ENCODE assay signal across 15 cellular contexts in the genomic region with DNA sequence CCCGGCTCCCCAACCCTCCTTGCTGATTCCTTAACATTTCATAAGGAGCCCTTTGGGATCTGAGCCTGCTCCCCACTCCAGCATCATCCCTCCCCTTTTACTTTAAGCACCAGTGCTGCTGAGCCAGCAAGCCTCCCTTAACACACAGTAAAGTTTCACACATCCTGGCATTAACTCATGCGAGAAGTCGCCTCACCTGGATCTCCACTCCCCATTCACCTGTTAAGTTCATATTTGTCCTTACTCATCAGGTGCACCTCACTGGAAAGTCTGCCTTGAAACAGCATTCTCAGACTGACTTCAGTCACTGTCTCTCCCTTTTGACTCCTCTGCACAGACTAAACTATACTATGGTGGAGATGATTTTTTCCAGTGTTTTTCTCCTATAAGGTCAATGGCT. TPM values are rescaled to one million over a fixed set of nuclear protein-coding genes. Genes with fewer than 3 reads are reported as not detected.
DNase-seq lines count a peak whose midpoint lies in the region; ATAC-seq and TF ChIP-seq lines count a peak whose summit lies in the region.
"Had no signal": no experiment of that assay in that cellular context is flagged by ENCODE, and none has a peak within 500 bp of the region (broad histone marks: within the 10 kb centered on the region; RNA-seq: fewer than 3 reads in every experiment).

No MANE protein-coding gene starts in this region.

- H3K27me3 ChIP-seq in osteoblast (ENCODE audit: insufficient read depth, low read length), result no peaks in the 10 kb centered on the region
- H3K27me3 ChIP-seq: BE2C had no signal

- no peak overlapping the region for H3K27ac ChIP-seq in osteoblast (ENCODE audit: low read depth, low read length)
- H3K27ac ChIP-seq: C4-2B, HL-60 had no signal

- H3K4me3 Mint-ChIP-seq in activated T-cell treated with anti-CD3 and anti-CD28 coated beads, Interleukin-2, amount 50 U/mL, for 72 hours, result no peak overlapping the region
- no peak overlapping the region for H3K4me3 Mint-ChIP-seq in activated T-helper 17 cell treated with anti-CD3 and anti-CD28 coated beads, Interleukin-2, amount 50 U/mL, for 72 hours
- H3K4me3 Mint-ChIP-seq in natural killer cell, result no peak overlapping the region
- H3K4me3 Mint-ChIP-seq in stimulated activated effector memory CD8-positive, alpha-beta T cell treated with anti-CD3 and anti-CD28 coated beads, Interleukin-12 subunit alpha, Interleukin-12 subunit beta, amount 100 ng/mL, for 72 hours, result no peak overlapping the region
- H3K4me3 Mint-ChIP-seq: CD8-positive, alpha-beta T cell; GM23338 had no signal

- peaks cover 29% of the 10 kb centered on the region for H3K4me1 Mint-ChIP-seq in activated T-cell treated with anti-CD3 and anti-CD28 coated beads, Interleukin-2, amount 50 U/mL, for 72 hours (ENCODE audit: low read depth)
- peaks cover 32% of the 10 kb centered on the region for H3K4me1 Mint-ChIP-seq in activated T-helper 17 cell treated with anti-CD3 and anti-CD28 coated beads, Interleukin-2, amount 50 U/mL, for 72 hours
- peaks cover 19 to 22% of the 10 kb centered on the region in 2 donors for H3K4me1 Mint-ChIP-seq in natural killer cell
- peaks cover 36% of the 10 kb centered on the region for H3K4me1 Mint-ChIP-seq in stimulated activated effector memory CD8-positive, alpha-beta T cell treated with anti-CD3 and anti-CD28 coated beads, Interleukin-12 subunit alpha, Interleukin-12 subunit beta, amount 100 ng/mL, for 72 hours

- no peak for DNase-seq in activated T-cell treated with anti-CD3 and anti-CD28 coated beads, Interleukin-2, amount 50 U/mL, for 72 hours
- no peak for DNase-seq in activated T-cell treated with anti-CD3 and anti-CD28 coated beads, Interleukin-2, amount 50 U/mL, for 48 hours
- no peak for DNase-seq in natural killer cell
- DNase-seq in stimulated activated effector memory CD8-positive, alpha-beta T cell treated with anti-CD3 and anti-CD28 coated beads, Interleukin-12 subunit alpha, Interleukin-12 subunit beta, amount 100 ng/mL, for 72 hours (ENCODE audit: low spot score in 2 of 2), result peak in 1 of 2 donors; percentile 28
- no peak for DNase-seq in AG08395 (ENCODE audit: low spot score)
- no peak for DNase-seq in NCI-H1417 (lab: John Stamatoyannopoulos, UW)
- no peak for DNase-seq in osteoblast (ENCODE audit: insufficient read length, low spot score, missing footprints)
- DNase-seq: BE2C; Caco-2; CD8-positive, alpha-beta T cell; H7 had no signal

- H3K9me3 Mint-ChIP-seq in activated T-cell treated with anti-CD3 and anti-CD28 coated beads, Interleukin-2, amount 50 U/mL, for 72 hours, result peaks cover 0 to 5% of the 10 kb centered on the region in 2 donors
- peaks cover 5% of the 10 kb centered on the region for H3K9me3 Mint-ChIP-seq in activated T-helper 17 cell treated with anti-CD3 and anti-CD28 coated beads, Interleukin-2, amount 50 U/mL, for 72 hours
- no peaks in the 10 kb centered on the region for H3K9me3 Mint-ChIP-seq in natural killer cell
- H3K9me3 Mint-ChIP-seq in stimulated activated effector memory CD8-positive, alpha-beta T cell treated with anti-CD3 and anti-CD28 coated beads, Interleukin-12 subunit alpha, Interleukin-12 subunit beta, amount 100 ng/mL, for 72 hours, result no peaks in the 10 kb centered on the region
- H3K9me3 Mint-ChIP-seq: CD8-positive, alpha-beta T cell; GM23338 had no signal

- H3K9me3 ChIP-seq in osteoblast (ENCODE audit: low read depth, low read length), result no peaks in the 10 kb centered on the region
- H3K9me3 ChIP-seq: BE2C, Caco-2 had no signal

- H2AFZ ChIP-seq in osteoblast (ENCODE audit: low read length), result no peak overlapping the region
- H2AFZ ChIP-seq: GM23338 had no signal

- H3K79me2 ChIP-seq in osteoblast (ENCODE audit: insufficient read depth, low read length), result no peaks in the 10 kb centered on the region

- no peak overlapping the region for H3K4me3 ChIP-seq in osteoblast (ENCODE audit: insufficient read depth, low read length)
- H3K4me3 ChIP-seq: GM23338 had no signal

- peak overlapping the region; percentile 3 for H3K27ac Mint-ChIP-seq in activated T-cell treated with anti-CD3 and anti-CD28 coated beads, Interleukin-2, amount 50 U/mL, for 72 hours
- peak overlapping the region; percentile 1 for H3K27ac Mint-ChIP-seq in activated T-helper 17 cell treated with anti-CD3 and anti-CD28 coated beads, Interleukin-2, amount 50 U/mL, for 72 hours
- H3K27ac Mint-ChIP-seq in natural killer cell, result peak overlapping the region; percentile 5 to 71
- H3K27ac Mint-ChIP-seq in stimulated activated effector memory CD8-positive, alpha-beta T cell treated with anti-CD3 and anti-CD28 coated beads, Interleukin-12 subunit alpha, Interleukin-12 subunit beta, amount 100 ng/mL, for 72 hours, result peak overlapping the region; percentile 58
- H3K27ac Mint-ChIP-seq: CD8-positive, alpha-beta T cell; GM23338 had no signal

- ATAC-seq in activated T-cell treated with anti-CD3 and anti-CD28 coated beads, Interleukin-2, amount 50 U/mL, for 72 hours (replicated peaks in 1 of 2), result no peak
- no peak for ATAC-seq in activated T-helper 17 cell treated with anti-CD3 and anti-CD28 coated beads, Interleukin-2, amount 50 U/mL, for 72 hours (replicated peaks)
- ATAC-seq in natural killer cell, result no peak
- ATAC-seq in stimulated activated effector memory CD8-positive, alpha-beta T cell treated with anti-CD3 and anti-CD28 coated beads, Interleukin-12 subunit alpha, Interleukin-12 subunit beta, amount 100 ng/mL, for 72 hours, result no peak
- ATAC-seq: CD8-positive, alpha-beta T cell; GM23338 had no signal

- intact Hi-C loops in natural killer cell (cut with micrococcal nuclease), result no loop called here

- peaks cover 19% of the 10 kb centered on the region for H3K4me1 ChIP-seq in osteoblast (ENCODE audit: insufficient read depth, low read length)

- no peaks in the 10 kb centered on the region for H3K27me3 Mint-ChIP-seq in activated T-cell treated with anti-CD3 and anti-CD28 coated beads, Interleukin-2, amount 50 U/mL, for 72 hours (ENCODE audit: low read depth)
- H3K27me3 Mint-ChIP-seq in activated T-helper 17 cell treated with anti-CD3 and anti-CD28 coated beads, Interleukin-2, amount 50 U/mL, for 72 hours, result no peaks in the 10 kb centered on the region
- no peaks in the 10 kb centered on the region for H3K27me3 Mint-ChIP-seq in natural killer cell (ENCODE audit: low read depth in 2 of 2)

- peaks cover 13 to 16% of the 10 kb centered on the region in 2 donors for H3K36me3 Mint-ChIP-seq in activated T-cell treated with anti-CD3 and anti-CD28 coated beads, Interleukin-2, amount 50 U/mL, for 72 hours (ENCODE audit: insufficient read depth in 2 of 2)
- H3K36me3 Mint-ChIP-seq in activated T-helper 17 cell treated with anti-CD3 and anti-CD28 coated beads, Interleukin-2, amount 50 U/mL, for 72 hours (ENCODE audit: low read depth), result peaks cover 60% of the 10 kb centered on the region
- peaks cover 9% of the 10 kb centered on the region for H3K36me3 Mint-ChIP-seq in natural killer cell
- H3K36me3 Mint-ChIP-seq in stimulated activated effector memory CD8-positive, alpha-beta T cell treated with anti-CD3 and anti-CD28 coated beads, Interleukin-12 subunit alpha, Interleukin-12 subunit beta, amount 100 ng/mL, for 72 hours, result peaks cover 46% of the 10 kb centered on the region

- no peak overlapping the region for H3K4me2 ChIP-seq in osteoblast (ENCODE audit: insufficient read depth, low read length)
- H3K4me2 ChIP-seq: GM23338 had no signal

- no peak for TF ChIP-seq CTCF in natural killer cell (IDR thresholded peaks at IDR 0.05)
- TF ChIP-seq CTCF in osteoblast (IDR thresholded peaks at IDR 0.05; ENCODE audit: extremely low read depth, low read depth, low read length), result no peak

- no peaks in the 10 kb centered on the region for H4K20me1 ChIP-seq in osteoblast (ENCODE audit: insufficient read depth, low read length)

- H3K36me3 ChIP-seq in osteoblast (ENCODE audit: insufficient read depth, low read length), result no peaks in the 10 kb centered on the region
- H3K36me3 ChIP-seq: BE2C had no signal

RNA-seq across cellular contexts. Expression of a gene that starts 47.8 kb away (rescaled TPM):
- 1 to 10 TPM; 1.3 to 1.4 TPM for total RNA-seq in activated T-cell treated with anti-CD3 and anti-CD28 coated beads, Interleukin-2, amount 50 U/mL, for 72 hours
- total RNA-seq in activated T-helper 17 cell treated with anti-CD3 and anti-CD28 coated beads, Interleukin-2, amount 50 U/mL, for 72 hours, result 1 to 10 TPM in 1 of 2 donors, under 1 TPM in 1; 0.76 to 1.2 TPM
- total RNA-seq in natural killer cell (under 1 TPM; 0.14 to 0.68 (median 0.14) TPM), osteoblast (1.4 and 1.8 TPM in 2 replicates)

Comparison
In these comparisons a context has a peak if more than half of its experiments do, and no peak if none do; other contexts are left out.
1. H3K27ac Mint-ChIP-seq: peak in every context shown above with its lines; median percentile 58 in stimulated activated effector memory CD8-positive, alpha-beta T cell treated with anti-CD3 and anti-CD28 coated beads, Interleukin-12 subunit alpha, Interleukin-12 subunit beta, amount 100 ng/mL, for 72 hours; 38 in natural killer cell; 3 in activated T-cell treated with anti-CD3 and anti-CD28 coated beads, Interleukin-2, amount 50 U/mL, for 72 hours; 1 in activated T-helper 17 cell treated with anti-CD3 and anti-CD28 coated beads, Interleukin-2, amount 50 U/mL, for 72 hours.